8 cellular contexts compared by ENCODE assay signal in the genomic region with DNA sequence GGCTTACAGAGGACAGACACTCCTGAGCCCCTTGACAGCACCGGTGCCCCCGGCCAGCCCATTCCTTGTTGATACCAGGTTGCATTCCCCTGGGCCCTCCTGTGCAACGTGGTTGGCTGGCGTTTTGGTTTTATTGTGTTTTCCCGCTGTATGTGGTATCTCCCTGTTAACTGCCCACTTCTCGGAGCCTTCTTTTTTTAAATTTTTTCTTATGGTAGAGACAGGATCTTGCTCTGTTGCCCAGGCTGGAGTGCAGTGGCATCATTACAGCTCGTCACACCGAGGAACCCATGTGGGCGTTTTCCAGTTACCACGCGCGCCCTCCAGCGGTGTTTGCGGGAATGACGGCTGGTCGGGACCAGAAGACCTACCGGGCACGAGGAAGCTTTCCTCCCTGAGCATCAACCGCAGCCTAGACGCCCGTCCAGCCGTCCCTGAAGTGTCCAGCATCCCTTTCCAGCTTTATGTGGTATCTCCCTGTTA. TPM values are rescaled to one million over a fixed set of nuclear protein-coding genes. Genes with fewer than 3 reads are reported as not detected.
DNase-seq lines count a peak whose midpoint lies in the region; ATAC-seq lines count a peak whose summit lies in the region.

No MANE protein-coding gene starts in this region.

- peak overlapping the region in 3 of 5 donors; percentile 36 to 78 (median 60) for H3K4me3 Mint-ChIP-seq in immature natural killer cell

- peaks cover 15% of the 10 kb centered on the region for H3K27me3 ChIP-seq in adipocyte (replicated peaks; ENCODE audit: control insufficient read depth, insufficient read depth, low read length)

- peaks cover 7 to 9% (median 7%) of the 10 kb centered on the region in 3 donors for H3K27me3 Mint-ChIP-seq in immature natural killer cell (ENCODE audit: low read depth in 3 of 3)

- no peak overlapping the region for H3K9ac ChIP-seq in adipocyte (ENCODE audit: low read length)

- peaks cover 10 to 14% of the 10 kb centered on the region in 2 donors for H3K4me1 Mint-ChIP-seq in immature natural killer cell

- H3K4me1 ChIP-seq in adipocyte (ENCODE audit: control insufficient read depth, insufficient read depth, low read length) = peaks cover 8% of the 10 kb centered on the region

- H3K27ac Mint-ChIP-seq in immature natural killer cell = no peak overlapping the region

- no peaks in the 10 kb centered on the region for H3K36me3 ChIP-seq in adipocyte (ENCODE audit: control insufficient read depth, insufficient read depth, low read length, severe bottlenecking)

- peak overlapping the region; percentile 69 for H3K4me3 ChIP-seq in adipocyte (ENCODE audit: low read length)

- ATAC-seq in GM21737 (IDR thresholded peaks at IDR 0.05; ENCODE audit: unreplicated experiment) = no peak
- ATAC-seq in HG03432 (IDR thresholded peaks at IDR 0.05; ENCODE audit: unreplicated experiment) = no peak

- H3K9me3 Mint-ChIP-seq in immature natural killer cell = no peaks in the 10 kb centered on the region

- H3K36me3 Mint-ChIP-seq in immature natural killer cell = peaks cover 0 to 3% (median 0%) of the 10 kb centered on the region in 3 donors

- DNase-seq in EL (peak; percentile 60), LHCN-M2 (ENCODE audit: low read depth) (peak; percentile 64), T-helper 2 cell (peak; percentile 43 to 81 (median 68)), adipocyte (ENCODE audit: low read depth) (peak; percentile 73), immature natural killer cell (peak; percentile 57 to 62 (median 59))
- peak; percentile 73 to 81 for DNase-seq in stimulated activated CD4-positive, alpha-beta T cell treated with anti-CD3 and anti-CD28 coated beads, Interleukin-4, amount 100 ng/mL, for 4 hours

- H3K9me3 ChIP-seq in adipocyte (ENCODE audit: control insufficient read depth, low read length) = no peaks in the 10 kb centered on the region

RNA-seq across cellular contexts. Expression of a gene that starts 16.9 kb away (rescaled TPM):
- total RNA-seq in LHCN-M2 (2014; rRNA removed) = 20.5 and 25.3 TPM in 2 replicates
- polyA plus RNA-seq in LHCN-M2 (2012) = 39.7 TPM
- polyA plus RNA-seq in immature natural killer cell = 100 to 1,000 TPM in 2 of 3 donors, 10 to 100 TPM in 1; 68.0 to 134 (median 114) TPM

RNA-seq across cellular contexts. Expression of a gene that starts 55.7 kb away (rescaled TPM):
- total RNA-seq in LHCN-M2 (2014; rRNA removed) = not detected in 2 replicates
- not detected for polyA plus RNA-seq in LHCN-M2 (2012)
- polyA plus RNA-seq in immature natural killer cell = not detected
